Comparison of ENCODE assay signal across 11 cellular contexts in the genomic region with DNA sequence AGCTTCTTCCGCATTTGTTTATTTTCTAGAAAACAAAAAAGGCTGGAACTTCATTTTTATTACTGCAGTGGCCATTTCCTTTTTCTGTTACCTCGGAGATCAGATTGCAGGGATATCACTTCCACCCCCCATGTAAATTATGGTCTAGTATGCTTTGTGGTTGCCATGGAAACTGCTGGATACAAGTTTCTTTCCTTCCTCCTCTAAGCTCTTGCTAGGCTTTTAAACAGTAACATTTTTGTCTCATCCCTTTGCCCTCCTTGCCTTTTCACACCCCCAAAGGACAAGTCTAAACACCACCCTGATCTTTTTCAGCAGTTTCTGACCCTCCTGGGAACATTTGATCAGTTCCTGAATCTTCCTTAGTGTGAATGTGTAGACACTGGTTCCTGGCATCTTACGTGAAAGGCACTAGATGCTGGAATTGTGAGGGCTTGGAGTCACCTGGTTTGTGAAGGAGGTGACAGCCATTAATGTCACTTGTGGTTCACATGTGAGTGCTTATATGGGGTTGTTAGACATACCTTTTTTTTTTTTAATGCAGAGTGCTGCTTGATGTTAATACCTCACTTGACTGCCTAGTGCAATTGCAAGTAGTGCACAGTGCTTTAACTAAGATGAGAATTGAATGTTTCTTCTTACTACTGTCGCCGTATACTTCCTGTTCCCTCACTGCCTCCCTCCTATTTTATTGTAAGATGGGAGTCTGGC.
DNase-seq lines count a peak whose midpoint lies in the region; ATAC-seq and TF ChIP-seq lines count a peak whose summit lies in the region.
"Had no signal": no experiment of that assay in that cellular context is flagged by ENCODE, and none has a peak within 500 bp of the region (broad histone marks: within the 10 kb centered on the region; RNA-seq: fewer than 3 reads in every experiment).

No MANE protein-coding gene starts in this region.

- H3K79me2 ChIP-seq in Karpas-422 (ENCODE audit: low read length): no peaks in the 10 kb centered on the region

- no peak overlapping the region for H3K27ac ChIP-seq in Karpas-422 (ENCODE audit: low read length)
- peak overlapping the region; percentile 64 for H3K27ac ChIP-seq in VCaP
- H3K27ac ChIP-seq in effector memory CD4-positive, alpha-beta T cell (ENCODE audit: insufficient read depth, low read length, poor library complexity, severe bottlenecking): no peak overlapping the region

- H4K20me1 ChIP-seq in Karpas-422 (ENCODE audit: insufficient read depth, low read depth, low read length): peaks cover 35% of the 10 kb centered on the region

- H3K4me3 ChIP-seq in Karpas-422 (ENCODE audit: low read length): no peak overlapping the region
- H3K4me3 ChIP-seq in effector memory CD4-positive, alpha-beta T cell (ENCODE audit: insufficient read depth, low read depth, low read length, poor library complexity, severe bottlenecking): no peak overlapping the region
- H3K4me3 ChIP-seq: heart left ventricle had no signal

- peak; percentile 87 for DNase-seq in DMS79 treated with DMSO at 0.1 percent for 48 hours (lab: John Stamatoyannopoulos, UW)
- DNase-seq in Karpas-422: peak; percentile 57
- DNase-seq in lung microvascular endothelial cell (ENCODE audit: low read depth in 2 of 2): peak; percentile 67
- no peak for DNase-seq in COLO668 (lab: John Stamatoyannopoulos, UW; ENCODE audit: unreplicated experiment)
- no peak for DNase-seq in effector memory CD4-positive, alpha-beta T cell
- DNase-seq in activated T-cell treated with anti-CD3 and anti-CD28 coated beads, Interleukin-2, amount 50 U/mL, for 4 hours: no peak
- DNase-seq: activated CD4-positive, CD25-positive, alpha-beta regulatory T cell treated with anti-CD3 and anti-CD28 coated beads, Interleukin-2, amount 50 U/mL, for 72 hours; heart left ventricle; occipital lobe had no signal

- no peak overlapping the region for H3K4me2 ChIP-seq in Karpas-422 (ENCODE audit: low read depth, low read length, poor library complexity, severe bottlenecking)

- H3K9ac ChIP-seq in Karpas-422 (ENCODE audit: low read length): no peak overlapping the region

- H3K9me2 ChIP-seq in Karpas-422 (replicated peaks; ENCODE audit: insufficient read depth, low read length): no peaks in the 10 kb centered on the region

- no peak overlapping the region for H2AFZ ChIP-seq in Karpas-422 (ENCODE audit: low read length)

- peaks cover 76% of the 10 kb centered on the region for H3K4me1 Mint-ChIP-seq in activated T-cell treated with anti-CD3 and anti-CD28 coated beads, Interleukin-2, amount 50 U/mL, for 4 hours (ENCODE audit: low read depth)

- no peaks in the 10 kb centered on the region for H3K9me3 ChIP-seq in Karpas-422 (ENCODE audit: low read length)
- H3K9me3 ChIP-seq in effector memory CD4-positive, alpha-beta T cell (ENCODE audit: control insufficient read depth, low read length): no peaks in the 10 kb centered on the region
- H3K9me3 ChIP-seq: heart left ventricle had no signal

- peaks cover 15% of the 10 kb centered on the region for H3K4me1 ChIP-seq in Karpas-422 (ENCODE audit: low read length)
- peaks cover 2% of the 10 kb centered on the region for H3K4me1 ChIP-seq in effector memory CD4-positive, alpha-beta T cell (ENCODE audit: control insufficient read depth, insufficient read depth, low read length, poor library complexity, severe bottlenecking)

- no peaks in the 10 kb centered on the region for H3K36me3 ChIP-seq in Karpas-422 (ENCODE audit: insufficient read depth, low read length)
- H3K36me3 ChIP-seq in effector memory CD4-positive, alpha-beta T cell (ENCODE audit: control insufficient read depth, insufficient read depth, low read length): no peaks in the 10 kb centered on the region

- no peak for ATAC-seq in HG03521 (IDR thresholded peaks at IDR 0.05; ENCODE audit: unreplicated experiment)
- no peak for ATAC-seq in activated T-cell treated with anti-CD3 and anti-CD28 coated beads, Interleukin-2, amount 50 U/mL, for 4 hours

- H3K4me3 Mint-ChIP-seq in activated T-cell treated with anti-CD3 and anti-CD28 coated beads, Interleukin-2, amount 50 U/mL, for 4 hours: no peak overlapping the region

- no peaks in the 10 kb centered on the region for H3K27me3 Mint-ChIP-seq in activated T-cell treated with anti-CD3 and anti-CD28 coated beads, Interleukin-2, amount 50 U/mL, for 4 hours (ENCODE audit: low read depth)

- no peak for TF ChIP-seq CTCF in VCaP (conservative IDR thresholded peaks at IDR 0.05)

- no peaks in the 10 kb centered on the region for H3K27me3 ChIP-seq in Karpas-422 (ENCODE audit: low read length)
- no peaks in the 10 kb centered on the region for H3K27me3 ChIP-seq in effector memory CD4-positive, alpha-beta T cell (replicated peaks; ENCODE audit: control insufficient read depth, insufficient read depth, low read length, poor library complexity, severe bottlenecking)
- H3K27me3 ChIP-seq: heart left ventricle had no signal

- H3K9me3 Mint-ChIP-seq in activated T-cell treated with anti-CD3 and anti-CD28 coated beads, Interleukin-2, amount 50 U/mL, for 4 hours: no peaks in the 10 kb centered on the region

- peaks cover 17% of the 10 kb centered on the region for H3K36me3 Mint-ChIP-seq in activated T-cell treated with anti-CD3 and anti-CD28 coated beads, Interleukin-2, amount 50 U/mL, for 4 hours (ENCODE audit: insufficient read depth)

Comparison
In these comparisons a context has a peak if more than half of its experiments do, and no peak if none do; other contexts are left out.
1. DNase-seq: peak in DMS79 treated with DMSO at 0.1 percent for 48 hours (single experiment), Karpas-422 (single experiment) and lung microvascular endothelial cell (2 of 2); none in COLO668 (single experiment), effector memory CD4-positive, alpha-beta T cell (0 of 3) and activated T-cell treated with anti-CD3 and anti-CD28 coated beads, Interleukin-2, amount 50 U/mL, for 4 hours (single experiment).